ENCODE assay signal across 17 cellular contexts in genomic region chr10:96714031-96714590, GRCh38. TPM values are rescaled to one million over a fixed set of nuclear protein-coding genes. Genes with fewer than 3 reads are reported as not detected.
DNase-seq lines count a peak whose midpoint lies in the region; ATAC-seq and TF ChIP-seq lines count a peak whose summit lies in the region.
"Had no signal": no experiment of that assay in that cellular context is flagged by ENCODE, and none has a peak within 500 bp of the region (broad histone marks: within the 10 kb centered on the region; RNA-seq: fewer than 3 reads in every experiment).

No MANE protein-coding gene starts in this region.

- no peak overlapping the region for H3K27ac ChIP-seq in GM23248
- no peak overlapping the region for H3K27ac ChIP-seq in prostate gland
- H3K27ac ChIP-seq: cardiac muscle cell, uterus had no signal

- 57 to 59% methylated on average over 9 of the region's 9 CpGs for WGBS in GM23248 (ENCODE audit: low coverage in 1 of 2, low lambda C conversion rate in 2 of 2, missing lambda C conversion rate in 2 of 2), 2 experiments
- 90% methylated on average over 9 of the region's 9 CpGs for WGBS in prostate gland

- H3K27me3 ChIP-seq in GM23248 (replicated peaks; ENCODE audit: insufficient read depth) (peaks cover 3% of the 10 kb centered on the region; the same call in 1 of the 2 replicates), prostate gland (replicated peaks; ENCODE audit: insufficient read depth) (no peaks in the 10 kb centered on the region)
- H3K27me3 ChIP-seq: cardiac muscle cell, uterus had no signal

- no peaks in the 10 kb centered on the region for H4K20me1 ChIP-seq in GM23248 (ENCODE audit: insufficient read depth)

- in situ Hi-C loops in GM23248 (cut with MboI): no loop called here

- no peak overlapping the region for H3K4me2 ChIP-seq in GM23248 (ENCODE audit: unreplicated experiment)

- DNase-seq in GM23248 (peak; percentile 64), RKO (ENCODE audit: low spot score) (peak; percentile 81), fibroblast of mammary gland (ENCODE audit: low read depth) (peak; percentile 10), prostate gland (ENCODE audit: low spot score) (no peak)
- DNase-seq in stimulated activated effector memory CD8-positive, alpha-beta T cell treated with anti-CD3 and anti-CD28 coated beads, Interleukin-12 subunit alpha, Interleukin-12 subunit beta, amount 100 ng/mL, for 72 hours (ENCODE audit: low spot score in 2 of 2): no peak
- DNase-seq in activated T-helper 1 cell treated with anti-CD3 and anti-CD28 coated beads, Interleukin-12 subunit alpha, Interleukin-12 subunit beta, Interleukin-2, Interleukin-4 antibody, amounts not matched to agents 30 ng/mL and 10 ng/mL and 1 ng/mL, durations not matched to agents 14 hours and 24 hours and 36 hours (ENCODE audit: low spot score): no peak
- DNase-seq: activated naive CD4-positive, alpha-beta T cell treated with anti-CD3 and anti-CD28 coated beads, Interleukin-2, amount 10 ng/mL, durations not matched to agents 7 days and 5 days; CD4-positive, alpha-beta memory T cell; DND-41; effector CD8-positive, alpha-beta T cell; NCI-H1417 treated with DMSO at 0.1 percent for 48 hours; NCI-H510A; stimulated activated naive CD4-positive, alpha-beta T cell; uterus had no signal

- no peaks in the 10 kb centered on the region for H3K4me1 ChIP-seq in GM23248 (ENCODE audit: insufficient read depth)
- no peaks in the 10 kb centered on the region for H3K4me1 ChIP-seq in prostate gland (replicated peaks)
- H3K4me1 ChIP-seq: uterus had no signal

- no peaks in the 10 kb centered on the region for H3F3A ChIP-seq in GM23248 (ENCODE audit: insufficient read depth)

- no peaks in the 10 kb centered on the region for H3K9me2 ChIP-seq in GM23248 (ENCODE audit: insufficient read depth)

- H3K9ac ChIP-seq in GM23248: no peak overlapping the region

- H3K79me2 ChIP-seq in GM23248 (ENCODE audit: insufficient read depth): no peaks in the 10 kb centered on the region

- intact Hi-C loops in prostate gland (cut with DNase I): no loop called here
- intact Hi-C loops in activated T-helper 1 cell treated with anti-CD3 and anti-CD28 coated beads, Interleukin-12 subunit alpha, Interleukin-12 subunit beta, Interleukin-2, Interleukin-4 antibody, amounts not matched to agents 30 ng/mL and 10 ng/mL and 1 ng/mL, durations not matched to agents 14 hours and 24 hours and 36 hours (cut with micrococcal nuclease): no loop called here

- peaks cover 47% of the 10 kb centered on the region for H3K36me3 Mint-ChIP-seq in stimulated activated effector memory CD8-positive, alpha-beta T cell treated with anti-CD3 and anti-CD28 coated beads, Interleukin-12 subunit alpha, Interleukin-12 subunit beta, amount 100 ng/mL, for 72 hours
- no peaks in the 10 kb centered on the region for H3K36me3 Mint-ChIP-seq in activated T-helper 1 cell treated with anti-CD3 and anti-CD28 coated beads, Interleukin-12 subunit alpha, Interleukin-12 subunit beta, Interleukin-2, Interleukin-4 antibody, amounts not matched to agents 30 ng/mL and 10 ng/mL and 1 ng/mL, durations not matched to agents 14 hours and 24 hours and 36 hours (ENCODE audit: low read depth)
- H3K36me3 Mint-ChIP-seq: activated naive CD4-positive, alpha-beta T cell treated with anti-CD3 and anti-CD28 coated beads, Interleukin-2, amount 10 ng/mL, durations not matched to agents 7 days and 5 days; CD4-positive, alpha-beta memory T cell had no signal

- no peak for TF ChIP-seq POLR2A in prostate gland (IDR thresholded peaks at IDR 0.05)

- peaks cover 51% of the 10 kb centered on the region for H3K4me1 Mint-ChIP-seq in stimulated activated effector memory CD8-positive, alpha-beta T cell treated with anti-CD3 and anti-CD28 coated beads, Interleukin-12 subunit alpha, Interleukin-12 subunit beta, amount 100 ng/mL, for 72 hours
- peaks cover 10% of the 10 kb centered on the region for H3K4me1 Mint-ChIP-seq in activated T-helper 1 cell treated with anti-CD3 and anti-CD28 coated beads, Interleukin-12 subunit alpha, Interleukin-12 subunit beta, Interleukin-2, Interleukin-4 antibody, amounts not matched to agents 30 ng/mL and 10 ng/mL and 1 ng/mL, durations not matched to agents 14 hours and 24 hours and 36 hours (ENCODE audit: low read depth)

- no peaks in the 10 kb centered on the region for H3K9me3 Mint-ChIP-seq in stimulated activated effector memory CD8-positive, alpha-beta T cell treated with anti-CD3 and anti-CD28 coated beads, Interleukin-12 subunit alpha, Interleukin-12 subunit beta, amount 100 ng/mL, for 72 hours
- no peaks in the 10 kb centered on the region for H3K9me3 Mint-ChIP-seq in activated T-helper 1 cell treated with anti-CD3 and anti-CD28 coated beads, Interleukin-12 subunit alpha, Interleukin-12 subunit beta, Interleukin-2, Interleukin-4 antibody, amounts not matched to agents 30 ng/mL and 10 ng/mL and 1 ng/mL, durations not matched to agents 14 hours and 24 hours and 36 hours
- H3K9me3 Mint-ChIP-seq: activated naive CD4-positive, alpha-beta T cell treated with anti-CD3 and anti-CD28 coated beads, Interleukin-2, amount 10 ng/mL, durations not matched to agents 7 days and 5 days; CD4-positive, alpha-beta memory T cell had no signal

- peak overlapping the region; percentile 4 for H3K4me3 Mint-ChIP-seq in stimulated activated effector memory CD8-positive, alpha-beta T cell treated with anti-CD3 and anti-CD28 coated beads, Interleukin-12 subunit alpha, Interleukin-12 subunit beta, amount 100 ng/mL, for 72 hours
- no peak overlapping the region for H3K4me3 Mint-ChIP-seq in activated T-helper 1 cell treated with anti-CD3 and anti-CD28 coated beads, Interleukin-12 subunit alpha, Interleukin-12 subunit beta, Interleukin-2, Interleukin-4 antibody, amounts not matched to agents 30 ng/mL and 10 ng/mL and 1 ng/mL, durations not matched to agents 14 hours and 24 hours and 36 hours
- H3K4me3 Mint-ChIP-seq: activated naive CD4-positive, alpha-beta T cell treated with anti-CD3 and anti-CD28 coated beads, Interleukin-2, amount 10 ng/mL, durations not matched to agents 7 days and 5 days; CD4-positive, alpha-beta memory T cell had no signal

- H3K27me3 Mint-ChIP-seq in activated T-helper 1 cell treated with anti-CD3 and anti-CD28 coated beads, Interleukin-12 subunit alpha, Interleukin-12 subunit beta, Interleukin-2, Interleukin-4 antibody, amounts not matched to agents 30 ng/mL and 10 ng/mL and 1 ng/mL, durations not matched to agents 14 hours and 24 hours and 36 hours (ENCODE audit: insufficient read depth): peaks cover 3% of the 10 kb centered on the region
- H3K27me3 Mint-ChIP-seq: CD4-positive, alpha-beta memory T cell had no signal

- no peaks in the 10 kb centered on the region for H3K9me3 ChIP-seq in GM23248 (ENCODE audit: low read depth)
- H3K9me3 ChIP-seq in prostate gland: no peaks in the 10 kb centered on the region
- H3K9me3 ChIP-seq: HAP-1, uterus had no signal

- H3K36me3 ChIP-seq in GM23248 (ENCODE audit: low read depth) (no peaks in the 10 kb centered on the region), prostate gland (no peaks in the 10 kb centered on the region)
- H3K36me3 ChIP-seq: cardiac muscle cell, HAP-1, uterus had no signal

- H3K4me3 ChIP-seq in GM23248 (no peak overlapping the region), fibroblast of mammary gland (ENCODE audit: control insufficient read depth, low read depth, low read length) (no peak overlapping the region), prostate gland (no peak overlapping the region)
- H3K4me3 ChIP-seq: cardiac muscle cell, HAP-1, uterus had no signal

- peak overlapping the region; percentile 60 for H3K27ac Mint-ChIP-seq in stimulated activated effector memory CD8-positive, alpha-beta T cell treated with anti-CD3 and anti-CD28 coated beads, Interleukin-12 subunit alpha, Interleukin-12 subunit beta, amount 100 ng/mL, for 72 hours
- no peak overlapping the region for H3K27ac Mint-ChIP-seq in activated T-helper 1 cell treated with anti-CD3 and anti-CD28 coated beads, Interleukin-12 subunit alpha, Interleukin-12 subunit beta, Interleukin-2, Interleukin-4 antibody, amounts not matched to agents 30 ng/mL and 10 ng/mL and 1 ng/mL, durations not matched to agents 14 hours and 24 hours and 36 hours
- H3K27ac Mint-ChIP-seq: activated naive CD4-positive, alpha-beta T cell treated with anti-CD3 and anti-CD28 coated beads, Interleukin-2, amount 10 ng/mL, durations not matched to agents 7 days and 5 days; CD4-positive, alpha-beta memory T cell had no signal

- peak; percentile 82 for ATAC-seq in stimulated activated effector memory CD8-positive, alpha-beta T cell treated with anti-CD3 and anti-CD28 coated beads, Interleukin-12 subunit alpha, Interleukin-12 subunit beta, amount 100 ng/mL, for 72 hours
- ATAC-seq in GM21367 (IDR thresholded peaks at IDR 0.05; ENCODE audit: unreplicated experiment): no peak

- H2AFZ ChIP-seq in GM23248: no peak overlapping the region

- TF ChIP-seq CTCF in fibroblast of mammary gland (conservative IDR thresholded peaks at IDR 0.05; ENCODE audit: control insufficient read depth, insufficient read depth, low read depth, low read length): no peak
- TF ChIP-seq CTCF in prostate gland (IDR thresholded peaks at IDR 0.05): no peak

RNA-seq across cellular contexts. Expression of gene PIK3AP1, which starts 6.2 kb away (rescaled TPM):
- not detected in 2 replicates for total RNA-seq in GM23248 (2014; rRNA removed; shearing (Covaris generic))
- polyA plus RNA-seq in GM23248 (2016; fragmentation: Nextera tagmentation; extraction: Ambion mirVana): 0.11 TPM in 1 of 2 replicates, not detected in the other
- total RNA-seq in prostate gland: 10 to 100 TPM in 1 of 2 donors, 1 to 10 TPM in 1; 3.8 to 15.6 TPM
- total RNA-seq in activated T-helper 1 cell treated with anti-CD3 and anti-CD28 coated beads, Interleukin-12 subunit alpha, Interleukin-12 subunit beta, Interleukin-2, Interleukin-4 antibody, amounts not matched to agents 30 ng/mL and 10 ng/mL and 1 ng/mL, durations not matched to agents 14 hours and 24 hours and 36 hours: 8.2 and 9.9 TPM in 2 replicates

Comparison
In these comparisons a context has a peak if more than half of its experiments do, and no peak if none do; other contexts are left out.
1. DNase-seq: peak in GM23248 (single experiment), RKO (single experiment) and fibroblast of mammary gland (single experiment); none in stimulated activated effector memory CD8-positive, alpha-beta T cell treated with anti-CD3 and anti-CD28 coated beads, Interleukin-12 subunit alpha, Interleukin-12 subunit beta, amount 100 ng/mL, for 72 hours (0 of 2), prostate gland (single experiment) and activated T-helper 1 cell treated with anti-CD3 and anti-CD28 coated beads, Interleukin-12 subunit alpha, Interleukin-12 subunit beta, Interleukin-2, Interleukin-4 antibody, amounts not matched to agents 30 ng/mL and 10 ng/mL and 1 ng/mL, durations not matched to agents 14 hours and 24 hours and 36 hours (single experiment).